ENCODE assay signal across 1 cellular context in the genomic region with DNA sequence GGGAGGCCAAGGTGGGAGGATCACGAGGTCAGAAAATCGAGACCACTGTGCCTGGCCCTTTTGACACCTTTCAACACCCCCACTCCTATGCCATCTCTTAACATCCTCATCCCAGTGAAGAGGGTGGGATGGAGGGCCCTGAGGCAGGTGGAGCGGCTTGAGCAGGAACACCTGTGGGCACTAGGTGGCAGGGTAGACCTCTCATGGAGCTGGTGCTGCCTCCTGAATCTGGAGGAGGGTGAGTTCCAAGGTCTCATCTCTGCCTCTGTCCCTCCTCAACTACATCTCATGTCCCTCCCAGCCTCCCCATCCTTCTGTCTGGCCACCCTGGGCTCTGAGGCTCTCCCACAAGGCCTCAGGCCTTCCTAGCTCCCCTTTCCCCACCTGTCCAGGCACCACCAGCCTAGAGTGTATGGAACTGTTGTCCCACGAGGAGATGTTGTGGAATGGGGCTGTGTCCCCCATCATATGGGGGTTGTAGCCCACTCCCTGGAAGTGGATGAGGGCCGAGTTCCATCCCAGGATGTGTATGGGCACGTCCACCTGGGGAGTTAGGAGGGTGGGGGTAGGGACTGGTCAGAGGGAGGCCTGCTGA.
TF ChIP-seq lines count a peak whose summit lies in the region.

No MANE protein-coding gene starts in this region.

TF ChIP-seq in GM12878, 131 proteins besides CTCF, POLR2A, EP300 and RAD21:
- TF ChIP-seq KDM1A (IDR thresholded peaks at IDR 0.05; ENCODE audit: borderline replicate concordance) (no peak), TCF3 (IDR thresholded peaks at IDR 0.05; ENCODE audit: borderline replicate concordance, insufficient read depth, low read depth, low read length) (0 out of 2 replicates have a peak, but pooled peaks have one; percentile 15)
